In genomic region chr12:65968889-65969509, GRCh38 we compare ENCODE assay signal across 17 cellular contexts.
A peak's percentile ranks its signal among the peaks of the same experiment; 100 is the strongest.
DNase-seq lines count a peak whose midpoint lies in the region; ATAC-seq, FAIRE-seq and TF ChIP-seq lines count a peak whose summit lies in the region.
"Had no signal": no experiment of that assay in that cellular context is flagged by ENCODE, and none has a peak within 500 bp of the region (broad histone marks: within the 10 kb centered on the region; RNA-seq: fewer than 3 reads in every experiment).

No MANE protein-coding gene starts in this region.

- no peaks in the 10 kb centered on the region for H3K9me3 Mint-ChIP-seq in natural killer cell
- H3K9me3 Mint-ChIP-seq: CD4-positive, alpha-beta memory T cell had no signal

- no peaks in the 10 kb centered on the region for H3K27me3 ChIP-seq in SK-N-SH (ENCODE audit: insufficient read depth)
- H3K27me3 ChIP-seq: BE2C had no signal

- H3K9me2 ChIP-seq in SK-N-SH = no peaks in the 10 kb centered on the region

- H2AFZ ChIP-seq in SK-N-SH (ENCODE audit: low read depth) = no peak overlapping the region
- H2AFZ ChIP-seq: GM23248 had no signal

- H3K9me3 ChIP-seq in SK-N-SH = no peaks in the 10 kb centered on the region
- H3K9me3 ChIP-seq: BE2C had no signal

- CTCF ChIA-PET in SK-N-SH (lab: Yijun Ruan, JAX) = no interaction called here

- no peaks in the 10 kb centered on the region; the same call in 1 of the 2 replicates for H4K20me1 ChIP-seq in SK-N-SH (ENCODE audit: insufficient read depth)

- peaks cover 19 to 30% of the 10 kb centered on the region in 2 experiments for H3K36me3 ChIP-seq in SK-N-SH (replicated peaks in 1 of 2; ENCODE audit: control insufficient read depth in 1 of 2, insufficient read depth in 2 of 2, low read length in 1 of 2)
- H3K36me3 ChIP-seq: BE2C had no signal

- H3K4me1 ChIP-seq in SK-N-SH (ENCODE audit: control insufficient read depth in 1 of 2, insufficient read depth in 2 of 2, low read depth in 1 of 2, low read length in 1 of 2) = peaks cover 0 to 18% of the 10 kb centered on the region in 2 experiments; a peak in 3 of 4 replicates
- H3K4me1 ChIP-seq: BE2C had no signal

- no peaks in the 10 kb centered on the region for H3K36me3 Mint-ChIP-seq in natural killer cell
- H3K36me3 Mint-ChIP-seq: CD4-positive, alpha-beta memory T cell had no signal

- POLR2A ChIA-PET in SK-N-SH (lab: Yijun Ruan, JAX) = no interaction called here

- intact Hi-C loops in natural killer cell (cut with micrococcal nuclease) = no loop called here

- peak; percentile 15 for FAIRE-seq in G401.6 (lab: Jason Lieb, UNC)
- FAIRE-seq: A549, GM18507, H54 had no signal

- TF ChIP-seq RAD21 in Ishikawa (IDR thresholded peaks at IDR 0.05; ENCODE audit: low read depth) = no peak; the same call in 1 of the 2 replicates
- no peak for TF ChIP-seq RAD21 in SK-N-SH (IDR thresholded peaks at IDR 0.05; ENCODE audit: low read length)

- WGBS in SK-N-SH (ENCODE audit: low lambda C conversion rate) = 26% methylated on average over 4 of the region's 4 CpGs

- TF ChIP-seq EP300 in Ishikawa (IDR thresholded peaks at IDR 0.05; ENCODE audit: borderline replicate concordance) (no peak), SK-N-SH (IDR thresholded peaks at IDR 0.05; ENCODE audit: borderline replicate concordance in 1 of 2, low read depth in 1 of 2, low read length in 1 of 2) (no peak)

- H3K27ac Mint-ChIP-seq in natural killer cell = no peak overlapping the region
- H3K27ac Mint-ChIP-seq: CD4-positive, alpha-beta memory T cell had no signal

- H3K4me1 Mint-ChIP-seq in natural killer cell = peaks cover 5% of the 10 kb centered on the region in 2 donors
- H3K4me1 Mint-ChIP-seq: CD4-positive, alpha-beta memory T cell had no signal

- DNase-seq in SK-N-SH = no peak
- peak; percentile 55 for DNase-seq in fibroblast of mammary gland (ENCODE audit: low read depth)
- DNase-seq in caudate nucleus (lab: John Stamatoyannopoulos, UW) = no peak
- DNase-seq in NCI-H2171 treated with DMSO at 0.1 percent for 48 hours (lab: John Stamatoyannopoulos, UW) = no peak
- DNase-seq in natural killer cell = no peak
- DNase-seq: BE2C; CD4-positive, alpha-beta memory T cell; DND-41; GF-D8; GM23248 had no signal

- ATAC-seq in HG03439 (IDR thresholded peaks at IDR 0.05; ENCODE audit: unreplicated experiment) (no peak), natural killer cell (no peak)
- ATAC-seq: A549 had no signal

- no peak overlapping the region for H3K4me2 ChIP-seq in SK-N-SH
- H3K4me2 ChIP-seq: A549 had no signal

- no peak overlapping the region for H3K9ac ChIP-seq in SK-N-SH
- H3K9ac ChIP-seq: GM23248 had no signal

- H3K4me3 ChIP-seq in SK-N-SH (ENCODE audit: low read depth in 2 of 2, low read length in 1 of 2) (no peak overlapping the region), fibroblast of mammary gland (ENCODE audit: control insufficient read depth, low read depth, low read length) (no peak overlapping the region)
- H3K4me3 ChIP-seq: A549, GM23248 had no signal

- no peak for TF ChIP-seq CTCF in SK-N-SH (IDR thresholded peaks at IDR 0.05)
- TF ChIP-seq CTCF in fibroblast of mammary gland (conservative IDR thresholded peaks at IDR 0.05; ENCODE audit: control insufficient read depth, insufficient read depth, low read depth, low read length) = no peak
- TF ChIP-seq CTCF in natural killer cell (IDR thresholded peaks at IDR 0.05) = no peak

- H3K4me3 Mint-ChIP-seq in natural killer cell = no peak overlapping the region
- H3K4me3 Mint-ChIP-seq: CD4-positive, alpha-beta memory T cell had no signal

- no peaks in the 10 kb centered on the region for H3K79me2 ChIP-seq in SK-N-SH (ENCODE audit: insufficient read depth)

- H3F3A ChIP-seq in SK-N-SH (replicated peaks; ENCODE audit: insufficient read depth) = peaks cover 60% of the 10 kb centered on the region

- H3K27ac ChIP-seq in SK-N-SH (ENCODE audit: low read depth in 2 of 2, low read length in 1 of 2) (peak overlapping the region in 1 of 2 experiments; percentile 35; a peak in 1 of 4 replicates), caudate nucleus (ENCODE audit: low read depth, low read length) (no peak overlapping the region)
- H3K27ac ChIP-seq: A549, C4-2B, GM23248 had no signal

- H3K27me3 Mint-ChIP-seq in natural killer cell (ENCODE audit: low read depth in 2 of 2) = peaks cover 24 to 38% of the 10 kb centered on the region in 2 donors

TF ChIP-seq in Ishikawa, 13 proteins besides CTCF, POLR2A, EP300 and RAD21:
- TF ChIP-seq USF1 (IDR thresholded peaks at IDR 0.05) = peak; percentile 66
- no peak for TF ChIP-seq TCF12 (IDR thresholded peaks at IDR 0.05; ENCODE audit: low read depth)
- TF ChIP-seq MAX (IDR thresholded peaks at IDR 0.05) = no peak
TF ChIP-seq in Ishikawa: peak in this region for 1.

TF ChIP-seq in SK-N-SH, 30 proteins besides CTCF, POLR2A, EP300 and RAD21:
- TF ChIP-seq NFIC (IDR thresholded peaks at IDR 0.05; ENCODE audit: borderline replicate concordance) (no peak), POLR2AphosphoS5 (IDR thresholded peaks at IDR 0.05; ENCODE audit: low read depth, low read length) (peak; percentile 71), FOXM1 (IDR thresholded peaks at IDR 0.05; ENCODE audit: low read depth) (no peak), FOSL2 (IDR thresholded peaks at IDR 0.05; ENCODE audit: borderline replicate concordance, low read depth) (no peak), SIN3A (IDR thresholded peaks at IDR 0.05; ENCODE audit: borderline replicate concordance, low read depth, low read length) (peak; percentile 11; the same call in 1 of the 2 replicates), JUND (IDR thresholded peaks at IDR 0.05) (no peak), EZH2phosphoT487 (IDR thresholded peaks at IDR 0.05; ENCODE audit: borderline replicate concordance, low read depth) (no peak), TEAD4 (IDR thresholded peaks at IDR 0.05; ENCODE audit: borderline replicate concordance, insufficient read depth) (no peak), REST (IDR thresholded peaks at IDR 0.05; ENCODE audit: low read depth, low read length) (no peak)
TF ChIP-seq in SK-N-SH: peak in this region for 2.
